ENCODE assay signal across 8 cellular contexts in genomic region chr1:12124693-12125421, GRCh38. TPM values are rescaled to one million over a fixed set of nuclear protein-coding genes. Genes with fewer than 3 reads are reported as not detected.
A peak's percentile ranks its signal among the peaks of the same experiment; 100 is the strongest.
DNase-seq lines count a peak whose midpoint lies in the region; ATAC-seq and TF ChIP-seq lines count a peak whose summit lies in the region.

No MANE protein-coding gene starts in this region.

- DNase-seq in GM10266 (ENCODE audit: extremely low spot score): peak; percentile 64
- DNase-seq in NCI-H1092 (lab: John Stamatoyannopoulos, UW): peak; percentile 54
- DNase-seq in UCSD-AML1 (lab: John Stamatoyannopoulos, UW; ENCODE audit: unreplicated experiment): peak; percentile 67
- DNase-seq in iris pigment epithelial cell (ENCODE audit: low read depth): peak; percentile 47
- DNase-seq in stimulated activated CD4-positive, alpha-beta T cell treated with anti-CD3 and anti-CD28 coated beads, Interleukin-15, amount 100 ng/mL, for 1 hour (ENCODE audit: low read depth in 1 of 2, low spot score in 1 of 2): peak; percentile 61 to 62

- H3K4me1 Mint-ChIP-seq in brain: peaks cover 9% of the 10 kb centered on the region

- H3K9me3 Mint-ChIP-seq in brain: peaks cover 0 to 3% (median 0%) of the 10 kb centered on the region in 5 experiments

- H3K27me3 Mint-ChIP-seq in brain: peaks cover 3% of the 10 kb centered on the region

- H3K36me3 Mint-ChIP-seq in brain: no peaks in the 10 kb centered on the region

- no peak overlapping the region for H3K4me3 Mint-ChIP-seq in brain

- TF ChIP-seq CTCF in GM10266 (IDR thresholded peaks at IDR 0.05; ENCODE audit: control insufficient read depth, insufficient read depth, low read depth, missing control alignments): peak; percentile 93
- peak; percentile 98 to 99 for TF ChIP-seq CTCF in brain (conservative IDR thresholded peaks at IDR 0.05)

- ATAC-seq in HG02763 (IDR thresholded peaks at IDR 0.05; ENCODE audit: unreplicated experiment) (no peak), HG03159 (IDR thresholded peaks at IDR 0.05; ENCODE audit: unreplicated experiment) (no peak)

- peak overlapping the region in 2 of 5 experiments; percentile 26 to 45 for H3K27ac Mint-ChIP-seq in brain

RNA-seq across cellular contexts. Expression of gene TNFRSF1B, which starts 41.9 kb away (rescaled TPM):
- polyA plus RNA-seq in brain (ENCODE audit: insufficient read depth, low read depth, low replicate concordance): 8.3 TPM
